Comparison of ENCODE assay signal across 22 cellular contexts in genomic region chr4:142035556-142035955, GRCh38.
"Had no signal": no experiment of that assay in that cellular context is flagged by ENCODE, and none has a peak within 500 bp of the region (broad histone marks: within the 10 kb centered on the region; RNA-seq: fewer than 3 reads in every experiment).

No MANE protein-coding gene starts in this region.

- H3K36me3 Mint-ChIP-seq: activated CD8-positive, alpha-beta memory T cell treated with anti-CD3 and anti-CD28 coated beads, Interleukin-2, amount 10 ng/mL, durations not matched to agents 7 days and 5 days; stimulated activated memory B cell treated with anti-CD40 and anti-IgM and Interleukin-4, amounts not matched to agents 10 μg/mL and 1 μg/mL and 100 μg/mL, for 72 hours had no signal

- H3K36me3 ChIP-seq: esophagus squamous epithelium, gastroesophageal sphincter, heart left ventricle, pancreas, stomach, transverse colon had no signal

- H3K27ac Mint-ChIP-seq: activated CD8-positive, alpha-beta memory T cell treated with anti-CD3 and anti-CD28 coated beads, Interleukin-2, amount 10 ng/mL, durations not matched to agents 7 days and 5 days; activated CD8-positive, alpha-beta T cell treated with anti-CD3 and anti-CD28 coated beads for 36 hours; activated naive CD8-positive, alpha-beta T cell treated with anti-CD3 and anti-CD28 coated beads, Interleukin-2, amount 10 ng/mL, durations not matched to agents 7 days and 5 days; endodermal cell; nephron; stimulated activated memory B cell treated with anti-CD40 and anti-IgM and Interleukin-4, amounts not matched to agents 10 μg/mL and 1 μg/mL and 100 μg/mL, for 72 hours had no signal

- DNase-seq: activated CD4-positive, alpha-beta T cell treated with anti-CD3 and anti-CD28 coated beads for 48 hours; activated CD8-positive, alpha-beta memory T cell treated with anti-CD3 and anti-CD28 coated beads, Interleukin-2, amount 10 ng/mL, durations not matched to agents 7 days and 5 days; activated CD8-positive, alpha-beta T cell treated with anti-CD3 and anti-CD28 coated beads for 36 hours; activated naive CD8-positive, alpha-beta T cell treated with anti-CD3 and anti-CD28 coated beads, Interleukin-2, amount 10 ng/mL, durations not matched to agents 7 days and 5 days; activated T-cell treated with anti-CD3 and anti-CD28 coated beads for 4 hours; amniotic stem cell; cortex of kidney; endodermal cell; esophagus squamous epithelium; heart left ventricle; islet precursor cell; pancreas; psoas muscle; right cardiac atrium; stomach; SW 1271; transverse colon had no signal

- H3K9me3 Mint-ChIP-seq: activated CD8-positive, alpha-beta T cell treated with anti-CD3 and anti-CD28 coated beads for 36 hours; activated naive CD8-positive, alpha-beta T cell treated with anti-CD3 and anti-CD28 coated beads, Interleukin-2, amount 10 ng/mL, durations not matched to agents 7 days and 5 days; endodermal cell; nephron; stimulated activated memory B cell treated with anti-CD40 and anti-IgM and Interleukin-4, amounts not matched to agents 10 μg/mL and 1 μg/mL and 100 μg/mL, for 72 hours had no signal

- ATAC-seq: activated CD8-positive, alpha-beta memory T cell treated with anti-CD3 and anti-CD28 coated beads, Interleukin-2, amount 10 ng/mL, durations not matched to agents 7 days and 5 days; activated CD8-positive, alpha-beta T cell treated with anti-CD3 and anti-CD28 coated beads for 36 hours; gastroesophageal sphincter; heart left ventricle; pancreas; psoas muscle; right cardiac atrium; stimulated activated memory B cell treated with anti-CD40 and anti-IgM and Interleukin-4, amounts not matched to agents 10 μg/mL and 1 μg/mL and 100 μg/mL, for 72 hours had no signal

- H3K4me3 Mint-ChIP-seq: activated CD8-positive, alpha-beta memory T cell treated with anti-CD3 and anti-CD28 coated beads, Interleukin-2, amount 10 ng/mL, durations not matched to agents 7 days and 5 days; activated CD8-positive, alpha-beta T cell treated with anti-CD3 and anti-CD28 coated beads for 36 hours; activated naive CD8-positive, alpha-beta T cell treated with anti-CD3 and anti-CD28 coated beads, Interleukin-2, amount 10 ng/mL, durations not matched to agents 7 days and 5 days; endodermal cell; nephron; stimulated activated memory B cell treated with anti-CD40 and anti-IgM and Interleukin-4, amounts not matched to agents 10 μg/mL and 1 μg/mL and 100 μg/mL, for 72 hours had no signal

- H3K4me1 ChIP-seq: esophagus squamous epithelium, gastroesophageal sphincter, psoas muscle, transverse colon had no signal

- H3K27ac ChIP-seq: esophagus squamous epithelium, gastroesophageal sphincter, heart left ventricle, pancreas, psoas muscle, skin epidermis, stomach, transverse colon had no signal

- H3K27me3 ChIP-seq: esophagus squamous epithelium, gastroesophageal sphincter, heart left ventricle, pancreas, stomach, transverse colon had no signal

- H3K9me3 ChIP-seq: esophagus squamous epithelium, gastroesophageal sphincter, heart left ventricle, pancreas, psoas muscle, stomach, transverse colon had no signal

- H3K4me1 Mint-ChIP-seq: endodermal cell; stimulated activated memory B cell treated with anti-CD40 and anti-IgM and Interleukin-4, amounts not matched to agents 10 μg/mL and 1 μg/mL and 100 μg/mL, for 72 hours had no signal

- H3K4me3 ChIP-seq: esophagus squamous epithelium, gastroesophageal sphincter, heart left ventricle, lung, pancreas, psoas muscle, skin epidermis, stomach, transverse colon had no signal

- H3K27me3 Mint-ChIP-seq: activated CD8-positive, alpha-beta memory T cell treated with anti-CD3 and anti-CD28 coated beads, Interleukin-2, amount 10 ng/mL, durations not matched to agents 7 days and 5 days; activated CD8-positive, alpha-beta T cell treated with anti-CD3 and anti-CD28 coated beads for 36 hours; activated naive CD8-positive, alpha-beta T cell treated with anti-CD3 and anti-CD28 coated beads, Interleukin-2, amount 10 ng/mL, durations not matched to agents 7 days and 5 days; stimulated activated memory B cell treated with anti-CD40 and anti-IgM and Interleukin-4, amounts not matched to agents 10 μg/mL and 1 μg/mL and 100 μg/mL, for 72 hours had no signal
